26 cellular contexts compared by ENCODE assay signal in the genomic region with DNA sequence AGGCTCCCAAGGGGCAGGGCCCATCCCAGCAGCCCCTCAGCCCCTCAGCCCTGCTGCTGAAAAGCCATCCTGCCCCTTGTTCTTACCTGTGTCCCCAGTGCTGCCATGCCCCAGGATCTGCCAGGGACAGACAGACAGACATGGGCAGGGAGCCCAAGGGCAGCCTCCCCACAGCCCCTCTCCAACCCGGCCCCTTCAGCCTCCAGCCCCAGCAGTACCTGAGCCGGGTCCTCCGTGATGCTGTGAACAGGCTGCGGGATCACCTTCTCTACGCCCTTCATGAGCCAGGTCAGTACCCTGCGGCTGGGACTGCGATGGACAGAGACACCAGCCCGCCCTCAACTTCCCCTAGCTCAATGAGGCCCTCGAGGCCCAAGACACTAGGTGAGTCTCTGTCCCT. TPM values are rescaled to one million over a fixed set of nuclear protein-coding genes. Genes with fewer than 3 reads are reported as not detected.
"Had no signal": no experiment of that assay in that cellular context is flagged by ENCODE, and none has a peak within 500 bp of the region (broad histone marks: within the 10 kb centered on the region; RNA-seq: fewer than 3 reads in every experiment).

No MANE protein-coding gene starts in this region.

- H3K27ac Mint-ChIP-seq: stimulated activated naive CD8-positive, alpha-beta T cell treated with anti-CD3 and anti-CD28 coated beads, Interleukin-15, Interleukin-2, amounts not matched to agents 100 ng/mL and 50 ng/mL, for 24 hours had no signal

- H3K9me3 ChIP-seq: colonic mucosa, esophagus muscularis mucosa, gastrocnemius medialis, heart right ventricle, mucosa of descending colon, ovary, right atrium auricular region, sigmoid colon, testis, tibial nerve had no signal

- H3K9me3 Mint-ChIP-seq: naive thymus-derived CD8-positive, alpha-beta T cell; stimulated activated naive CD8-positive, alpha-beta T cell treated with anti-CD3 and anti-CD28 coated beads, Interleukin-15, Interleukin-2, amounts not matched to agents 100 ng/mL and 50 ng/mL, for 24 hours had no signal

- H3K27me3 ChIP-seq: colonic mucosa, dorsolateral prefrontal cortex, esophagus muscularis mucosa, gastrocnemius medialis, heart right ventricle, ovary, right atrium auricular region, sigmoid colon, testis, tibial nerve had no signal

- H3K4me3 Mint-ChIP-seq: naive thymus-derived CD8-positive, alpha-beta T cell; stimulated activated naive CD8-positive, alpha-beta T cell treated with anti-CD3 and anti-CD28 coated beads, Interleukin-15, Interleukin-2, amounts not matched to agents 100 ng/mL and 50 ng/mL, for 24 hours had no signal

- H3K27me3 Mint-ChIP-seq: stimulated activated naive CD8-positive, alpha-beta T cell treated with anti-CD3 and anti-CD28 coated beads, Interleukin-15, Interleukin-2, amounts not matched to agents 100 ng/mL and 50 ng/mL, for 24 hours had no signal

- H3K4me3 ChIP-seq: colonic mucosa, dorsolateral prefrontal cortex, esophagus muscularis mucosa, gastrocnemius medialis, heart right ventricle, mucosa of descending colon, ovary, right atrium auricular region, sigmoid colon, skin epidermis, testis, tibial nerve had no signal

- DNase-seq: cerebellar nuclear complex; colonic mucosa; dorsolateral prefrontal cortex; effector CD8-positive, alpha-beta T cell; gastrocnemius medialis; heart right ventricle; hypothalamus; kidney glomerular epithelial cell; mammary epithelial cell; naive thymus-derived CD8-positive, alpha-beta T cell; ovary; sigmoid colon; stimulated activated CD4-positive, alpha-beta T cell treated with anti-CD3 and anti-CD28 coated beads, Interleukin-2, amount 100 ng/mL, for 48 hours; testis had no signal

- H3K36me3 ChIP-seq: colonic mucosa, esophagus muscularis mucosa, gastrocnemius medialis, heart right ventricle, ovary, right atrium auricular region, sigmoid colon, tibial nerve had no signal

- H3K36me3 Mint-ChIP-seq: naive thymus-derived CD8-positive, alpha-beta T cell had no signal

- H3K4me1 ChIP-seq: colonic mucosa, esophagus muscularis mucosa, gastrocnemius medialis, heart right ventricle, right atrium auricular region, sigmoid colon, testis had no signal

- H3K27ac ChIP-seq: colonic mucosa, dorsolateral prefrontal cortex, epithelial cell of prostate, esophagus muscularis mucosa, gastrocnemius medialis, heart right ventricle, ovary, right atrium auricular region, sigmoid colon, skin epidermis, testis, tibial nerve had no signal

- ATAC-seq: gastrocnemius medialis; left lobe of liver; mucosa of descending colon; naive thymus-derived CD8-positive, alpha-beta T cell had no signal

RNA-seq across cellular contexts. Expression of a gene that starts 8.2 kb away (rescaled TPM):
- total RNA-seq: fibroblast of villous mesenchyme; gastrocnemius medialis; heart right ventricle; left lobe of liver; lower leg skin; naive thymus-derived CD8-positive, alpha-beta T cell; posterior vena cava; right atrium auricular region; subcutaneous adipose tissue; tibial nerve had no signal
- polyA plus RNA-seq: heart right ventricle; naive thymus-derived CD8-positive, alpha-beta T cell; ovary had no signal
